Comparison of ENCODE assay signal across 19 cellular contexts in genomic region chr3:10280571-10280970, GRCh38. TPM values are rescaled to one million over a fixed set of nuclear protein-coding genes. Genes with fewer than 3 reads are reported as not detected.
"Had no signal": no experiment of that assay in that cellular context is flagged by ENCODE, and none has a peak within 500 bp of the region (broad histone marks: within the 10 kb centered on the region; RNA-seq: fewer than 3 reads in every experiment).

No MANE protein-coding gene starts in this region.

- H3K4me3 ChIP-seq: body of pancreas, colonic mucosa, left ventricle myocardium inferior, thyroid gland had no signal

- DNase-seq: activated CD4-positive, alpha-beta T cell treated with anti-CD3 and anti-CD28 coated beads, Interleukin-2, amount 50 U/mL, for 4 hours; activated naive CD4-positive, alpha-beta T cell; activated naive CD8-positive, alpha-beta T cell treated with anti-CD3 and anti-CD28 coated beads, Interleukin-2, amount 10 ng/mL, durations not matched to agents 7 days and 5 days; body of pancreas; central memory CD4-positive, alpha-beta T cell; colonic mucosa; left ventricle myocardium inferior; mammary epithelial cell; SK-N-SH; stimulated activated CD4-positive, alpha-beta T cell treated with anti-CD3 and anti-CD28 coated beads, Interleukin-2, amount 100 ng/mL, for 24 hours; stimulated activated naive CD4-positive, alpha-beta T cell treated with Interleukin-2 at 50 U/mL for 16 hours; T-cell; T1000; thyroid gland had no signal

- H3K27ac ChIP-seq: body of pancreas, colonic mucosa, left ventricle myocardium inferior, thyroid gland had no signal

- FAIRE-seq: frontal cortex, keratinocyte had no signal

- H3K9ac ChIP-seq: SK-N-SH had no signal

- H3K27me3 Mint-ChIP-seq: activated naive CD8-positive, alpha-beta T cell treated with anti-CD3 and anti-CD28 coated beads, Interleukin-2, amount 10 ng/mL, durations not matched to agents 7 days and 5 days; progenitor cell of endocrine pancreas; T-cell had no signal

- H3K27ac Mint-ChIP-seq: activated naive CD8-positive, alpha-beta T cell treated with anti-CD3 and anti-CD28 coated beads, Interleukin-2, amount 10 ng/mL, durations not matched to agents 7 days and 5 days; progenitor cell of endocrine pancreas had no signal

- H3K9me3 ChIP-seq: body of pancreas, colonic mucosa, left ventricle myocardium inferior, SK-N-SH, thyroid gland had no signal

- ATAC-seq: body of pancreas had no signal

- H3K9me3 Mint-ChIP-seq: activated naive CD8-positive, alpha-beta T cell treated with anti-CD3 and anti-CD28 coated beads, Interleukin-2, amount 10 ng/mL, durations not matched to agents 7 days and 5 days; neural crest cell; T-cell had no signal

- H3K36me3 ChIP-seq: colonic mucosa had no signal

- H3K27me3 ChIP-seq: body of pancreas, colonic mucosa, thyroid gland had no signal

- H3K4me2 ChIP-seq: SK-N-SH had no signal

- H3K4me1 ChIP-seq: colonic mucosa had no signal

- H3K4me1 Mint-ChIP-seq: neural crest cell had no signal

- H3K4me3 Mint-ChIP-seq: activated naive CD8-positive, alpha-beta T cell treated with anti-CD3 and anti-CD28 coated beads, Interleukin-2, amount 10 ng/mL, durations not matched to agents 7 days and 5 days; neural crest cell; T-cell had no signal

RNA-seq across cellular contexts. Expression of gene GHRL, which starts 12.2 kb away (rescaled TPM):
- total RNA-seq: frontal cortex, urinary bladder had no signal
- polyA plus RNA-seq: keratinocyte, mammary epithelial cell, SK-N-SH had no signal
